1 cellular context compared by ENCODE assay signal in the genomic region with DNA sequence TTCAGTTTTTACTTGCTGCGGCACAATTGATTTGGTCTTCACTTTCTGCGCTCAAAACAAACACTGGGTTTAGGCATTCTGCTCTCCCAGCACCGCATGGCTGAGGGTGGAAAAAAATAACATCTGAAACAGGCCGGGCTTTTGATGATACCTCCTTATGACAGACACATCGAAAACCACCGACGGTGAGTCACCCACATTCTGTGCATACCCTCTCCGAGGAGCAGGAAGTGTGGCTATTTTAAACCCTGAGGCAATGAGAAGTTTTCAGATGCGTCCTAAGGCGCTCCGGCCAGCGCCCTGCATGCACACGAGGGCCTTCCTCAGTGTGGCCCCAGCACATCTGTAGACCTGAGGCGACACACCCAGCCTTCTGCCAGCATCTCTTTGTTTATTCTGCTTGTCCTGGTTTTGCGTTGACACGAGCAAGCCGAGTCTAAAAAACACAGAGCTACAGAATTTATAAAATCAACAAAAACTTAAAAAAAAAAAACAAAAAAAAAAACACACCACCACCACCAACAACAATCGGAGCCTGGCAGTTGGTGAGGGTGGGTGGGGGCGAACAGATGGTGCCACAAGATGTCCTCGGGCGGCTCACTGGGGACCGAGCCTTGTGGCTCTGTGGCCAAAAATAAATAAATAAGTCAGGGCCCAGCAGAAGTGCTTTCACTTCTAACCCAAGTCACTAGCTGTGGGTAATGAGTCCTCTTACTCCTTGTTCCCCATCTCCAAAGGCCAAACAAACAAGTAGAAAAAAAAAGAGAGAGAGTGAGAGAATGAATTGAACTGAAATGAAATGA.
A peak's percentile ranks its signal among the peaks of the same experiment; 100 is the strongest.
TF ChIP-seq lines count a peak whose summit lies in the region.

No MANE protein-coding gene starts in this region.

TF ChIP-seq in K562, 482 proteins besides CTCF, POLR2A, EP300 and RAD21 (continued from another document and continues in another):
- TF ChIP-seq, protein P1, sequence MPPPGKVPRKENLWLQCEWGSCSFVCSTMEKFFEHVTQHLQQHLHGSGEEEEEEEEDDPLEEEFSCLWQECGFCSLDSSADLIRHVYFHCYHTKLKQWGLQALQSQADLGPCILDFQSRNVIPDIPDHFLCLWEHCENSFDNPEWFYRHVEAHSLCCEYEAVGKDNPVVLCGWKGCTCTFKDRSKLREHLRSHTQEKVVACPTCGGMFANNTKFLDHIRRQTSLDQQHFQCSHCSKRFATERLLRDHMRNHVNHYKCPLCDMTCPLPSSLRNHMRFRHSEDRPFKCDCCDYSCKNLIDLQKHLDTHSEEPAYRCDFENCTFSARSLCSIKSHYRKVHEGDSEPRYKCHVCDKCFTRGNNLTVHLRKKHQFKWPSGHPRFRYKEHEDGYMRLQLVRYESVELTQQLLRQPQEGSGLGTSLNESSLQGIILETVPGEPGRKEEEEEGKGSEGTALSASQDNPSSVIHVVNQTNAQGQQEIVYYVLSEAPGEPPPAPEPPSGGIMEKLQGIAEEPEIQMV (tag; conservative IDR thresholded peaks at IDR 0.05; ENCODE audit: low read depth) = 0 out of 2 replicates have a peak, but pooled peaks have one; percentile 6
- TF ChIP-seq KLF10 (CRISPR knock-in tag; IDR thresholded peaks at IDR 0.05) = no peak
- no peak for TF ChIP-seq ZNF830 (CRISPR knock-in tag; IDR thresholded peaks at IDR 0.05)
- peak; percentile 92; the same call in 1 of the 2 replicates for TF ChIP-seq ZNF592 (IDR thresholded peaks at IDR 0.05)
- TF ChIP-seq E2F3 (CRISPR knock-in tag; IDR thresholded peaks at IDR 0.05) = 0 out of 2 replicates have a peak, but pooled peaks have one; percentile 29
- no peak for TF ChIP-seq ZNF785 (CRISPR knock-in tag; IDR thresholded peaks at IDR 0.05)
- no peak for TF ChIP-seq SNRNP70 (optimal IDR thresholded peaks at IDR 0.05; ENCODE audit: low read depth, low read length)
- TF ChIP-seq PHTF2 (CRISPR knock-in tag; IDR thresholded peaks at IDR 0.05) = no peak
- TF ChIP-seq, protein P2, sequence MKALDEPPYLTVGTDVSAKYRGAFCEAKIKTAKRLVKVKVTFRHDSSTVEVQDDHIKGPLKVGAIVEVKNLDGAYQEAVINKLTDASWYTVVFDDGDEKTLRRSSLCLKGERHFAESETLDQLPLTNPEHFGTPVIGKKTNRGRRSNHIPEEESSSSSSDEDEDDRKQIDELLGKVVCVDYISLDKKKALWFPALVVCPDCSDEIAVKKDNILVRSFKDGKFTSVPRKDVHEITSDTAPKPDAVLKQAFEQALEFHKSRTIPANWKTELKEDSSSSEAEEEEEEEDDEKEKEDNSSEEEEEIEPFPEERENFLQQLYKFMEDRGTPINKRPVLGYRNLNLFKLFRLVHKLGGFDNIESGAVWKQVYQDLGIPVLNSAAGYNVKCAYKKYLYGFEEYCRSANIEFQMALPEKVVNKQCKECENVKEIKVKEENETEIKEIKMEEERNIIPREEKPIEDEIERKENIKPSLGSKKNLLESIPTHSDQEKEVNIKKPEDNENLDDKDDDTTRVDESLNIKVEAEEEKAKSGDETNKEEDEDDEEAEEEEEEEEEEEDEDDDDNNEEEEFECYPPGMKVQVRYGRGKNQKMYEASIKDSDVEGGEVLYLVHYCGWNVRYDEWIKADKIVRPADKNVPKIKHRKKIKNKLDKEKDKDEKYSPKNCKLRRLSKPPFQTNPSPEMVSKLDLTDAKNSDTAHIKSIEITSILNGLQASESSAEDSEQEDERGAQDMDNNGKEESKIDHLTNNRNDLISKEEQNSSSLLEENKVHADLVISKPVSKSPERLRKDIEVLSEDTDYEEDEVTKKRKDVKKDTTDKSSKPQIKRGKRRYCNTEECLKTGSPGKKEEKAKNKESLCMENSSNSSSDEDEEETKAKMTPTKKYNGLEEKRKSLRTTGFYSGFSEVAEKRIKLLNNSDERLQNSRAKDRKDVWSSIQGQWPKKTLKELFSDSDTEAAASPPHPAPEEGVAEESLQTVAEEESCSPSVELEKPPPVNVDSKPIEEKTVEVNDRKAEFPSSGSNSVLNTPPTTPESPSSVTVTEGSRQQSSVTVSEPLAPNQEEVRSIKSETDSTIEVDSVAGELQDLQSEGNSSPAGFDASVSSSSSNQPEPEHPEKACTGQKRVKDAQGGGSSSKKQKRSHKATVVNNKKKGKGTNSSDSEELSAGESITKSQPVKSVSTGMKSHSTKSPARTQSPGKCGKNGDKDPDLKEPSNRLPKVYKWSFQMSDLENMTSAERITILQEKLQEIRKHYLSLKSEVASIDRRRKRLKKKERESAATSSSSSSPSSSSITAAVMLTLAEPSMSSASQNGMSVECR (CRISPR knock-in tag; IDR thresholded peaks at IDR 0.05) = peak; percentile 61; the same call in 1 of the 2 replicates
- TF ChIP-seq RBM34 (IDR thresholded peaks at IDR 0.05; ENCODE audit: borderline replicate concordance, insufficient read depth, low read length) = no peak
- no peak for TF ChIP-seq ZBTB8A (IDR thresholded peaks at IDR 0.05; ENCODE audit: partially characterized antibody)
- no peak for TF ChIP-seq BHLHE40 (IDR thresholded peaks at IDR 0.05; ENCODE audit: low read length)
- TF ChIP-seq OTX1 (CRISPR knock-in tag; IDR thresholded peaks at IDR 0.05) = 0 out of 2 replicates have a peak, but pooled peaks have one; percentile 16
- peak; percentile 62; the same call in 1 of the 2 replicates for TF ChIP-seq FOXP1 (CRISPR knock-in tag; IDR thresholded peaks at IDR 0.05)
- TF ChIP-seq HDAC3 (IDR thresholded peaks at IDR 0.05; ENCODE audit: borderline replicate concordance, partially characterized antibody) = no peak
- TF ChIP-seq TARDBP (IDR thresholded peaks at IDR 0.05) = no peak
- TF ChIP-seq ZBTB9 (CRISPR knock-in tag; IDR thresholded peaks at IDR 0.05) = peak; percentile 39; the same call in 1 of the 2 replicates
- peak; percentile 69 for TF ChIP-seq DMBX1 (CRISPR knock-in tag; IDR thresholded peaks at IDR 0.05; ENCODE audit: borderline replicate concordance)
- TF ChIP-seq TAF7 (tag; IDR thresholded peaks at IDR 0.05) = peak; percentile 28; the same call in 1 of the 2 replicates
- TF ChIP-seq ZNF57 (CRISPR knock-in tag; IDR thresholded peaks at IDR 0.05) = no peak
- TF ChIP-seq CBX2 (IDR thresholded peaks at IDR 0.05; ENCODE audit: insufficient read depth, low read length, poor library complexity, severe bottlenecking) = no peak
- peak in 1 of 2 experiments; percentile 61; a peak in 1 of 4 replicates for TF ChIP-seq ETV6 (IDR thresholded peaks at IDR 0.05; ENCODE audit: borderline replicate concordance in 1 of 2, low read depth in 2 of 2, low read length in 1 of 2)
- TF ChIP-seq ETV6 (CRISPR knock-in tag; IDR thresholded peaks at IDR 0.05; ENCODE audit: borderline replicate concordance) = peak; percentile 76; the same call in 1 of the 2 replicates
- TF ChIP-seq TEAD4 (IDR thresholded peaks at IDR 0.05; ENCODE audit: low read length) = peak; percentile 87
- TF ChIP-seq TEAD4 (CRISPR knock-in tag; IDR thresholded peaks at IDR 0.05; ENCODE audit: borderline replicate concordance) = peak; percentile 92
- no peak for TF ChIP-seq ZNF282 (CRISPR knock-in tag; IDR thresholded peaks at IDR 0.05)
- TF ChIP-seq DPF2 (IDR thresholded peaks at IDR 0.05) = peak; percentile 73; the same call in 1 of the 2 replicates
- 0 out of 2 replicates have a peak, but pooled peaks have one; percentile 6 for TF ChIP-seq VEZF1 (CRISPR knock-in tag; IDR thresholded peaks at IDR 0.05)
- TF ChIP-seq, protein P3, sequence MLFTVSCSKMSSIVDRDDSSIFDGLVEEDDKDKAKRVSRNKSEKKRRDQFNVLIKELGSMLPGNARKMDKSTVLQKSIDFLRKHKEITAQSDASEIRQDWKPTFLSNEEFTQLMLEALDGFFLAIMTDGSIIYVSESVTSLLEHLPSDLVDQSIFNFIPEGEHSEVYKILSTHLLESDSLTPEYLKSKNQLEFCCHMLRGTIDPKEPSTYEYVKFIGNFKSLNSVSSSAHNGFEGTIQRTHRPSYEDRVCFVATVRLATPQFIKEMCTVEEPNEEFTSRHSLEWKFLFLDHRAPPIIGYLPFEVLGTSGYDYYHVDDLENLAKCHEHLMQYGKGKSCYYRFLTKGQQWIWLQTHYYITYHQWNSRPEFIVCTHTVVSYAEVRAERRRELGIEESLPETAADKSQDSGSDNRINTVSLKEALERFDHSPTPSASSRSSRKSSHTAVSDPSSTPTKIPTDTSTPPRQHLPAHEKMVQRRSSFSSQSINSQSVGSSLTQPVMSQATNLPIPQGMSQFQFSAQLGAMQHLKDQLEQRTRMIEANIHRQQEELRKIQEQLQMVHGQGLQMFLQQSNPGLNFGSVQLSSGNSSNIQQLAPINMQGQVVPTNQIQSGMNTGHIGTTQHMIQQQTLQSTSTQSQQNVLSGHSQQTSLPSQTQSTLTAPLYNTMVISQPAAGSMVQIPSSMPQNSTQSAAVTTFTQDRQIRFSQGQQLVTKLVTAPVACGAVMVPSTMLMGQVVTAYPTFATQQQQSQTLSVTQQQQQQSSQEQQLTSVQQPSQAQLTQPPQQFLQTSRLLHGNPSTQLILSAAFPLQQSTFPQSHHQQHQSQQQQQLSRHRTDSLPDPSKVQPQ (CRISPR knock-in tag; IDR thresholded peaks at IDR 0.05; ENCODE audit: borderline replicate concordance) = no peak
- no peak for TF ChIP-seq KDM2B (CRISPR knock-in tag; IDR thresholded peaks at IDR 0.05)
- TF ChIP-seq ZNF165 (CRISPR knock-in tag; IDR thresholded peaks at IDR 0.05; ENCODE audit: borderline replicate concordance) = no peak
- TF ChIP-seq ZNF23 (CRISPR knock-in tag; IDR thresholded peaks at IDR 0.05) = no peak
- TF ChIP-seq MAZ (CRISPR knock-in tag; conservative IDR thresholded peaks at IDR 0.05 in 1 of 2, IDR thresholded peaks at IDR 0.05 in 1 of 2) = peak; percentile 55 to 58
- TF ChIP-seq NR2C2 (CRISPR knock-in tag; IDR thresholded peaks at IDR 0.05) = peak; percentile 45; the same call in 1 of the 2 replicates
- peak; percentile 37; the same call in 1 of the 2 replicates for TF ChIP-seq NR2C2 (tag; IDR thresholded peaks at IDR 0.05)
- TF ChIP-seq HBP1 (CRISPR knock-in tag; IDR thresholded peaks at IDR 0.05) = no peak
- no peak for TF ChIP-seq STAT5A (IDR thresholded peaks at IDR 0.05; ENCODE audit: borderline replicate concordance, low read length)
- TF ChIP-seq CBX1 (IDR thresholded peaks at IDR 0.05; ENCODE audit: low read depth) = 0 out of 2 replicates have a peak, but pooled peaks have one; percentile 64
- TF ChIP-seq SP1 (CRISPR knock-in tag; IDR thresholded peaks at IDR 0.05) = peak; percentile 32; the same call in 1 of the 2 replicates
- peak; percentile 95 for TF ChIP-seq L3MBTL2 (IDR thresholded peaks at IDR 0.05)
- TF ChIP-seq, protein P4, sequence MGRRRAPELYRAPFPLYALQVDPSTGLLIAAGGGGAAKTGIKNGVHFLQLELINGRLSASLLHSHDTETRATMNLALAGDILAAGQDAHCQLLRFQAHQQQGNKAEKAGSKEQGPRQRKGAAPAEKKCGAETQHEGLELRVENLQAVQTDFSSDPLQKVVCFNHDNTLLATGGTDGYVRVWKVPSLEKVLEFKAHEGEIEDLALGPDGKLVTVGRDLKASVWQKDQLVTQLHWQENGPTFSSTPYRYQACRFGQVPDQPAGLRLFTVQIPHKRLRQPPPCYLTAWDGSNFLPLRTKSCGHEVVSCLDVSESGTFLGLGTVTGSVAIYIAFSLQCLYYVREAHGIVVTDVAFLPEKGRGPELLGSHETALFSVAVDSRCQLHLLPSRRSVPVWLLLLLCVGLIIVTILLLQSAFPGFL (CRISPR knock-in tag; IDR thresholded peaks at IDR 0.05) = no peak
